In genomic region chr7:69620063-69620462, GRCh38 we compare ENCODE assay signal across 22 cellular contexts. TPM values are rescaled to one million over a fixed set of nuclear protein-coding genes. Genes with fewer than 3 reads are reported as not detected.
DNase-seq lines count a peak whose midpoint lies in the region; ATAC-seq and TF ChIP-seq lines count a peak whose summit lies in the region.
"Had no signal": no experiment of that assay in that cellular context is flagged by ENCODE, and none has a peak within 500 bp of the region (broad histone marks: within the 10 kb centered on the region; RNA-seq: fewer than 3 reads in every experiment).

No MANE protein-coding gene starts in this region.

- peaks cover 0 to 8% (median 0%) of the 10 kb centered on the region in 5 donors for H3K27me3 Mint-ChIP-seq in naive thymus-derived CD4-positive, alpha-beta T cell
- no peaks in the 10 kb centered on the region for H3K27me3 Mint-ChIP-seq in MCF 10A (ENCODE audit: insufficient read depth, unreplicated experiment)
- H3K27me3 Mint-ChIP-seq: stimulated activated memory B cell treated with anti-CD40 and anti-IgM and Interleukin-4, amounts not matched to agents 10 μg/mL and 1 μg/mL and 100 μg/mL, for 72 hours had no signal

- H3K27ac ChIP-seq in naive thymus-derived CD4-positive, alpha-beta T cell (ENCODE audit: low read depth, low read length): no peak overlapping the region
- H3K27ac ChIP-seq: cardiac muscle cell, lower lobe of right lung, psoas muscle, transverse colon had no signal

- no peak overlapping the region for H3K4me3 ChIP-seq in naive thymus-derived CD4-positive, alpha-beta T cell (ENCODE audit: low read length)
- H3K4me3 ChIP-seq: cardiac muscle cell, lower lobe of right lung, psoas muscle, transverse colon had no signal

- no peaks in the 10 kb centered on the region for H3K36me3 ChIP-seq in naive thymus-derived CD4-positive, alpha-beta T cell (ENCODE audit: control insufficient read depth in 2 of 3, insufficient read depth in 3 of 3, low read length in 3 of 3)
- H3K36me3 ChIP-seq: cardiac muscle cell, lower lobe of right lung, transverse colon had no signal

- ATAC-seq in naive thymus-derived CD4-positive, alpha-beta T cell: no peak
- ATAC-seq in HG03442 (IDR thresholded peaks at IDR 0.05; ENCODE audit: unreplicated experiment): no peak
- ATAC-seq: activated T-helper 17 cell treated with anti-CD3 and anti-CD28 coated beads, Interleukin-2, amount 50 U/mL, for 72 hours; psoas muscle; stimulated activated memory B cell treated with anti-CD40 and anti-IgM and Interleukin-4, amounts not matched to agents 10 μg/mL and 1 μg/mL and 100 μg/mL, for 72 hours had no signal

- no peaks in the 10 kb centered on the region for H3K9me3 ChIP-seq in naive thymus-derived CD4-positive, alpha-beta T cell (ENCODE audit: control insufficient read depth in 2 of 3, low read length in 3 of 3)
- H3K9me3 ChIP-seq: lower lobe of right lung, psoas muscle, transverse colon had no signal

- no peak for TF ChIP-seq CTCF in MCF 10A (IDR thresholded peaks at IDR 0.05; ENCODE audit: unreplicated experiment)

- peaks cover 0 to 2% (median 0%) of the 10 kb centered on the region in 11 donors for H3K9me3 Mint-ChIP-seq in naive thymus-derived CD4-positive, alpha-beta T cell
- peaks cover 8% of the 10 kb centered on the region for H3K9me3 Mint-ChIP-seq in MCF 10A (ENCODE audit: unreplicated experiment)
- H3K9me3 Mint-ChIP-seq: CD4-positive, alpha-beta T cell; naive B cell; stimulated activated memory B cell treated with anti-CD40 and anti-IgM and Interleukin-4, amounts not matched to agents 10 μg/mL and 1 μg/mL and 100 μg/mL, for 72 hours had no signal

- POLR2A ChIA-PET in naive thymus-derived CD4-positive, alpha-beta T cell (lab: Charles Lee): no interaction called here
- POLR2A ChIA-PET in MCF 10A (lab: Yijun Ruan, JAX): no interaction called here

- DNase-seq in NCI-H2196 (lab: John Stamatoyannopoulos, UW; ENCODE audit: unreplicated experiment): peak; percentile 34
- no peak for DNase-seq in NCI-H2196 treated with DMSO at 0.1 percent for 48 hours (lab: John Stamatoyannopoulos, UW; ENCODE audit: unreplicated experiment)
- DNase-seq in NCI-H524 (lab: John Stamatoyannopoulos, UW): peak; percentile 83 to 97
- DNase-seq in fibroblast of peridontal ligament (ENCODE audit: extremely low read depth): peak; percentile 11
- no peak for DNase-seq in naive thymus-derived CD4-positive, alpha-beta T cell
- DNase-seq in MCF 10A (ENCODE audit: unreplicated experiment): no peak
- no peak for DNase-seq in Ammon's horn (ENCODE audit: low spot score)
- DNase-seq: CD4-positive, alpha-beta T cell; DND-41; erythroblast; lower lobe of right lung; naive B cell; NCI-H187 treated with DMSO at 0.1 percent for 48 hours; psoas muscle; Right ventricle myocardium superior; stimulated activated CD4-positive, alpha-beta T cell treated with anti-CD3 and anti-CD28 coated beads, Interleukin-12 subunit alpha, Interleukin-12 subunit beta, amount 100 ng/mL, for 4 hours; T-helper 2 cell; transverse colon had no signal

- H3K36me3 Mint-ChIP-seq in naive thymus-derived CD4-positive, alpha-beta T cell: no peaks in the 10 kb centered on the region
- no peaks in the 10 kb centered on the region for H3K36me3 Mint-ChIP-seq in MCF 10A (ENCODE audit: insufficient read depth, unreplicated experiment)
- H3K36me3 Mint-ChIP-seq: naive B cell; stimulated activated memory B cell treated with anti-CD40 and anti-IgM and Interleukin-4, amounts not matched to agents 10 μg/mL and 1 μg/mL and 100 μg/mL, for 72 hours had no signal

- no peaks in the 10 kb centered on the region for H3K27me3 ChIP-seq in naive thymus-derived CD4-positive, alpha-beta T cell (ENCODE audit: control insufficient read depth in 2 of 2, insufficient read depth in 2 of 2, low read length in 2 of 2)
- H3K27me3 ChIP-seq: cardiac muscle cell, transverse colon had no signal

- H3K4me1 Mint-ChIP-seq in naive thymus-derived CD4-positive, alpha-beta T cell: no peaks in the 10 kb centered on the region
- H3K4me1 Mint-ChIP-seq in MCF 10A (ENCODE audit: insufficient read depth, unreplicated experiment): no peaks in the 10 kb centered on the region
- H3K4me1 Mint-ChIP-seq: activated T-helper 17 cell treated with anti-CD3 and anti-CD28 coated beads, Interleukin-2, amount 50 U/mL, for 72 hours had no signal

- CTCF ChIA-PET in naive thymus-derived CD4-positive, alpha-beta T cell (lab: Charles Lee): no interaction called here
- CTCF ChIA-PET in MCF 10A (lab: Yijun Ruan, JAX): no interaction called here

- intact Hi-C loops in naive thymus-derived CD4-positive, alpha-beta T cell (cut with micrococcal nuclease): no loop called here
- intact Hi-C loops in MCF 10A (cut with micrococcal nuclease): no loop called here

- H3K4me3 Mint-ChIP-seq in naive thymus-derived CD4-positive, alpha-beta T cell: no peak overlapping the region
- no peak overlapping the region for H3K4me3 Mint-ChIP-seq in MCF 10A (ENCODE audit: unreplicated experiment)
- H3K4me3 Mint-ChIP-seq: activated T-helper 17 cell treated with anti-CD3 and anti-CD28 coated beads, Interleukin-2, amount 50 U/mL, for 72 hours; CD4-positive, alpha-beta T cell; stimulated activated memory B cell treated with anti-CD40 and anti-IgM and Interleukin-4, amounts not matched to agents 10 μg/mL and 1 μg/mL and 100 μg/mL, for 72 hours had no signal

- no TSS peak for BruUV-seq in MCF 10A (replicated peaks; lab: Mats Ljungman, UMichigan)

- H3K4me1 ChIP-seq in naive thymus-derived CD4-positive, alpha-beta T cell (ENCODE audit: control insufficient read depth in 2 of 2, insufficient read depth in 2 of 2, low read length in 2 of 2): no peaks in the 10 kb centered on the region
- H3K4me1 ChIP-seq: lower lobe of right lung had no signal

- H3K27ac Mint-ChIP-seq in naive thymus-derived CD4-positive, alpha-beta T cell: no peak overlapping the region
- no peak overlapping the region for H3K27ac Mint-ChIP-seq in MCF 10A (ENCODE audit: low read depth, unreplicated experiment)
- H3K27ac Mint-ChIP-seq: activated T-helper 17 cell treated with anti-CD3 and anti-CD28 coated beads, Interleukin-2, amount 50 U/mL, for 72 hours; CD4-positive, alpha-beta T cell; stimulated activated memory B cell treated with anti-CD40 and anti-IgM and Interleukin-4, amounts not matched to agents 10 μg/mL and 1 μg/mL and 100 μg/mL, for 72 hours had no signal

RNA-seq across cellular contexts. Expression of gene AUTS2, which starts 21.8 kb away (rescaled TPM):
- total RNA-seq in naive thymus-derived CD4-positive, alpha-beta T cell: 10 to 100 TPM in 1 of 5 experiments, 1 to 10 TPM in 4; 4.0 to 31.7 (median 5.1) TPM
- polyA plus RNA-seq in naive thymus-derived CD4-positive, alpha-beta T cell: under 1 TPM; 0.40 to 0.55 TPM
- total RNA-seq in MCF 10A (2022): 1.3 and 1.8 TPM in 2 replicates

Comparison
In these comparisons a context has a peak if more than half of its experiments do, and no peak if none do; other contexts are left out.
1. DNase-seq: peak in NCI-H2196 (single experiment), NCI-H524 (2 of 2) and fibroblast of peridontal ligament (single experiment); none in NCI-H2196 treated with DMSO at 0.1 percent for 48 hours (single experiment), naive thymus-derived CD4-positive, alpha-beta T cell (0 of 9), MCF 10A (single experiment) and Ammon's horn (single experiment).